9 cellular contexts compared by ENCODE assay signal in the genomic region with DNA sequence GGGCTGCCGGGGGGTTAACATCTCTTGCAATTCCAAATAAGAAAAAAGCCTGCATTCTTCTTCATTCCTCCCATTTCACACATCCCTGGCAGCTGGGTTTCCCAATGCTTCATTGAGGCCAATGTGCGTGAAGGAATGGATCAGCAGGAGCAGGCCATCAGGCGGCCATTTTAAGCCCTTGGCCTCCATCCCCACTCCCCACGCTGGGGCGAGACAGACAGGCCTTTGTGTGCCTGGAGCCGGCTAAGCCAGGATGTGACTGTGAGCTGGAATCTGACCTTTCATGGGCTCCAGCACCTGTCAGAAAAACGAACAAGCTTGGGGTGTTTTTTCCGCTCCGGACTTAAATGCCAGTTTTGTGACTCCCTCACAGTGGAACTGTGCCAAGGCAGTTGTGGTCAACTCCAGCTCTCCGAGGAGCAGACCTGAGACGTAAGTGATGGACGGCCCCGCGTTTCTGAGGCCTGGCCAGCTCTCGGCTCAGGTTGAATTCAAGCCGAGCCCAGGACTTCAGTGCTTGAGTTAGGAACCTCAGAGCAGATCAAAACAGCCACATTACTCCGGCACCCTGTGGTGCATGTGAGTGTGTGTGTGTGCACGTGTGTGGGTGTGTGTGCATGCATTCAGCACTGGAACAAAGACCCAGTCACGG.
DNase-seq lines count a peak whose midpoint lies in the region; ATAC-seq and TF ChIP-seq lines count a peak whose summit lies in the region.
"Had no signal": no experiment of that assay in that cellular context is flagged by ENCODE, and none has a peak within 500 bp of the region (broad histone marks: within the 10 kb centered on the region; RNA-seq: fewer than 3 reads in every experiment).

No MANE protein-coding gene starts in this region.

- H3K9me3 Mint-ChIP-seq in activated naive CD8-positive, alpha-beta T cell treated with anti-CD3 and anti-CD28 coated beads, Interleukin-2, amount 50 U/mL, for 24 hours = peaks cover 21% of the 10 kb centered on the region

- no peaks in the 10 kb centered on the region for H3K36me3 Mint-ChIP-seq in activated naive CD8-positive, alpha-beta T cell treated with anti-CD3 and anti-CD28 coated beads, Interleukin-2, amount 50 U/mL, for 24 hours (ENCODE audit: low read depth)

- no peaks in the 10 kb centered on the region for H3K36me3 ChIP-seq in left lung
- no peaks in the 10 kb centered on the region for H3K36me3 ChIP-seq in thoracic aorta

- H3K27me3 Mint-ChIP-seq in activated naive CD8-positive, alpha-beta T cell treated with anti-CD3 and anti-CD28 coated beads, Interleukin-2, amount 50 U/mL, for 24 hours = peaks cover 13% of the 10 kb centered on the region

- ATAC-seq in left lung (peak; percentile 35), thoracic aorta (ENCODE audit: insufficient number of reproducible peaks, low FRiP score, low read depth) (no peak), HG03108 (IDR thresholded peaks at IDR 0.05; ENCODE audit: unreplicated experiment) (no peak), HG03097 (IDR thresholded peaks at IDR 0.05; ENCODE audit: low FRiP score, unreplicated experiment) (no peak)
- no peak for ATAC-seq in activated naive CD8-positive, alpha-beta T cell treated with anti-CD3 and anti-CD28 coated beads, Interleukin-2, amount 50 U/mL, for 24 hours

- H3K4me3 ChIP-seq in left lung (no peak overlapping the region), thoracic aorta (no peak overlapping the region)

- no peaks in the 10 kb centered on the region for H3K4me1 Mint-ChIP-seq in activated naive CD8-positive, alpha-beta T cell treated with anti-CD3 and anti-CD28 coated beads, Interleukin-2, amount 50 U/mL, for 24 hours
- H3K4me1 Mint-ChIP-seq: memory B cell had no signal

- H3K4me1 ChIP-seq in left lung = no peaks in the 10 kb centered on the region
- peaks cover 28 to 78% of the 10 kb centered on the region in 2 donors for H3K4me1 ChIP-seq in thoracic aorta (ENCODE audit: control insufficient read depth in 1 of 2, low read depth in 2 of 2)

- intact Hi-C loops in left lung (cut with DNase I) = no loop called here

- no peak overlapping the region for H3K4me3 Mint-ChIP-seq in activated naive CD8-positive, alpha-beta T cell treated with anti-CD3 and anti-CD28 coated beads, Interleukin-2, amount 50 U/mL, for 24 hours
- H3K4me3 Mint-ChIP-seq: memory B cell had no signal

- no peak overlapping the region for H3K27ac ChIP-seq in left lung
- H3K27ac ChIP-seq in thoracic aorta = peak overlapping the region; percentile 87 to 91

- no peak overlapping the region for H3K27ac Mint-ChIP-seq in activated naive CD8-positive, alpha-beta T cell treated with anti-CD3 and anti-CD28 coated beads, Interleukin-2, amount 50 U/mL, for 24 hours
- H3K27ac Mint-ChIP-seq: memory B cell had no signal

- H3K27me3 ChIP-seq in left lung = no peaks in the 10 kb centered on the region
- H3K27me3 ChIP-seq in thoracic aorta (replicated peaks; ENCODE audit: insufficient read depth) = no peaks in the 10 kb centered on the region

- no peak for TF ChIP-seq CTCF in left lung (IDR thresholded peaks at IDR 0.05)
- TF ChIP-seq CTCF in thoracic aorta (IDR thresholded peaks at IDR 0.05) = no peak

- DNase-seq in NCI-H226 = peak; percentile 99
- peak; percentile 68 for DNase-seq in dedifferentiated amniotic fluid mesenchymal stem cell (ENCODE audit: extremely low spot score)
- DNase-seq in left lung = no peak
- peak; percentile 59 for DNase-seq in thoracic aorta (ENCODE audit: low spot score)
- DNase-seq in activated naive CD8-positive, alpha-beta T cell treated with anti-CD3 and anti-CD28 coated beads, Interleukin-2, amount 50 U/mL, for 24 hours = no peak
- no peak for DNase-seq in NCI-H2081 (lab: John Stamatoyannopoulos, UW)

- H3K9me3 ChIP-seq in left lung = peaks cover 0 to 20% of the 10 kb centered on the region in 2 donors
- no peaks in the 10 kb centered on the region for H3K9me3 ChIP-seq in thoracic aorta

Comparison
In these comparisons a context has a peak if more than half of its experiments do, and no peak if none do; other contexts are left out.
1. DNase-seq: peak in NCI-H226 (single experiment), dedifferentiated amniotic fluid mesenchymal stem cell (single experiment) and thoracic aorta (single experiment); none in left lung (0 of 2), activated naive CD8-positive, alpha-beta T cell treated with anti-CD3 and anti-CD28 coated beads, Interleukin-2, amount 50 U/mL, for 24 hours (single experiment) and NCI-H2081 (0 of 2).
2. H3K27ac ChIP-seq: peak in thoracic aorta (2 of 2); none in left lung (0 of 2).